17 cellular contexts compared by ENCODE assay signal in genomic region chr3:14320221-14320620, GRCh38.
DNase-seq lines count a peak whose midpoint lies in the region; ATAC-seq and TF ChIP-seq lines count a peak whose summit lies in the region.
"Had no signal": no experiment of that assay in that cellular context is flagged by ENCODE, and none has a peak within 500 bp of the region (broad histone marks: within the 10 kb centered on the region; RNA-seq: fewer than 3 reads in every experiment).

No MANE protein-coding gene starts in this region.

- no peaks in the 10 kb centered on the region for H3K4me1 Mint-ChIP-seq in MCF 10A (ENCODE audit: insufficient read depth, unreplicated experiment)
- peaks cover 29% of the 10 kb centered on the region for H3K4me1 Mint-ChIP-seq in WTC11

- H3K4me1 ChIP-seq in mammary epithelial cell (ENCODE audit: insufficient read depth, low read length) (peaks cover 14% of the 10 kb centered on the region), smooth muscle cell (ENCODE audit: low read depth) (peaks cover 13% of the 10 kb centered on the region)
- H3K4me1 ChIP-seq: prostate gland had no signal

- H3K9me3 Mint-ChIP-seq in MCF 10A (ENCODE audit: unreplicated experiment): peaks cover 7% of the 10 kb centered on the region
- H3K9me3 Mint-ChIP-seq in WTC11: peaks cover 4% of the 10 kb centered on the region

- peaks cover 7% of the 10 kb centered on the region for H3K36me3 Mint-ChIP-seq in MCF 10A (ENCODE audit: insufficient read depth, unreplicated experiment)
- H3K36me3 Mint-ChIP-seq in WTC11: peaks cover 3% of the 10 kb centered on the region; the same call in 1 of the 2 replicates

- H2AFZ ChIP-seq in mammary epithelial cell (ENCODE audit: low read depth, low read length) (peak overlapping the region; percentile 86), smooth muscle cell (ENCODE audit: low read depth) (no peak overlapping the region)

- CTCF ChIA-PET in mammary epithelial cell (lab: Charles Lee; ENCODE audit: low non-redundant PET): no interaction called here
- CTCF ChIA-PET in MCF 10A (lab: Yijun Ruan, JAX): interaction anchor here (0.6 kb wide), 2 partner anchors 28 to 482 kb away, joined by 3 read pairs; no protein-coding TSS in a partner anchor
- CTCF ChIA-PET in WTC11 (lab: Charles Lee): interaction anchor here (1.0 to 1.4 kb wide), 5 partner anchors 17 to 82 kb away, joined by 3 to 6 read pairs (median 3); partner anchors contain the start of gene SLC6A6

- H3K27me3 ChIP-seq in mammary epithelial cell (ENCODE audit: insufficient read depth, low read length) (no peaks in the 10 kb centered on the region), smooth muscle cell (ENCODE audit: low read depth) (no peaks in the 10 kb centered on the region)
- H3K27me3 ChIP-seq: upper lobe of right lung had no signal

- in situ Hi-C loops in mammary epithelial cell (cut with MboI; ENCODE audit: low sequenced_read_pairs in 2 of 2): no loop called here

- H3K27me3 Mint-ChIP-seq in MCF 10A (ENCODE audit: insufficient read depth, unreplicated experiment) (peaks cover 2% of the 10 kb centered on the region), WTC11 (ENCODE audit: low read depth) (peaks cover 8% of the 10 kb centered on the region; the same call in 1 of the 2 replicates)

- WGBS in mammary epithelial cell (ENCODE audit: low coverage, missing lambda C conversion rate): 100% methylated on average over 3 of the region's 3 CpGs
- 100% methylated on average over 3 of the region's 3 CpGs for WGBS in smooth muscle cell (ENCODE audit: low lambda C conversion rate)

- DNase-seq in mammary epithelial cell (no peak), MCF 10A (ENCODE audit: unreplicated experiment) (no peak), WTC11 (ENCODE audit: low spot score) (no peak), mesenteric fat pad (ENCODE audit: low spot score) (peak; percentile 49), smooth muscle cell (lab: John Stamatoyannopoulos, UW; ENCODE audit: unreplicated experiment) (no peak), caudate nucleus (lab: John Stamatoyannopoulos, UW) (no peak), EL (no peak)
- DNase-seq in activated effector memory CD4-positive, alpha-beta T cell treated with anti-CD3 and anti-CD28 coated beads, Interleukin-2, amount 50 U/mL, for 16 hours: no peak
- DNase-seq: activated CD4-positive, alpha-beta T cell treated with anti-CD3 and anti-CD28 coated beads for 4 hours; activated gamma-delta T cell treated with Interleukin-2 at 50 U/mL for 16 hours; amygdala; NCI-H1105 treated with DMSO at 0.1 percent for 48 hours; NCI-H2107; stimulated activated naive CD4-positive, alpha-beta T cell; upper lobe of right lung had no signal

- peaks cover 3% of the 10 kb centered on the region for H3F3A ChIP-seq in smooth muscle cell (ENCODE audit: low read depth)

- no peaks in the 10 kb centered on the region for H3K79me2 ChIP-seq in mammary epithelial cell (ENCODE audit: insufficient read depth, low read length)
- no peaks in the 10 kb centered on the region for H3K79me2 ChIP-seq in smooth muscle cell (ENCODE audit: low read depth)

- H3K4me3 Mint-ChIP-seq in MCF 10A (ENCODE audit: unreplicated experiment) (no peak overlapping the region), WTC11 (peak overlapping the region; percentile 61)

- dilution Hi-C loops in mammary epithelial cell (cut with HindIII; ENCODE audit: low sequenced_read_pairs): no loop called here

- intact Hi-C loops in mammary epithelial cell (cut with micrococcal nuclease) (no loop called here), MCF 10A (cut with micrococcal nuclease) (no loop called here)

- no peak overlapping the region for H3K27ac ChIP-seq in mammary epithelial cell (ENCODE audit: insufficient read depth, low read depth, low read length)
- H3K27ac ChIP-seq in smooth muscle cell (ENCODE audit: low read depth): no peak overlapping the region
- H3K27ac ChIP-seq in caudate nucleus (ENCODE audit: low read depth, low read length): no peak overlapping the region
- H3K27ac ChIP-seq: 22Rv1, prostate gland, upper lobe of right lung had no signal

- no peak overlapping the region for H3K27ac Mint-ChIP-seq in MCF 10A (ENCODE audit: low read depth, unreplicated experiment)
- H3K27ac Mint-ChIP-seq in WTC11: peak overlapping the region; percentile 58

- TF ChIP-seq CTCF in mammary epithelial cell (conservative IDR thresholded peaks at IDR 0.05 in 1 of 2, IDR thresholded peaks at IDR 0.05 in 1 of 2; ENCODE audit: extremely low read depth in 1 of 2, insufficient read depth in 1 of 2, low read depth in 1 of 2, low read length in 2 of 2): no peak
- no peak for TF ChIP-seq CTCF in MCF 10A (IDR thresholded peaks at IDR 0.05; ENCODE audit: unreplicated experiment)
- TF ChIP-seq CTCF in WTC11 (IDR thresholded peaks at IDR 0.05): no peak
- TF ChIP-seq CTCF in smooth muscle cell (IDR thresholded peaks at IDR 0.05; ENCODE audit: borderline replicate concordance, insufficient read depth, poor library complexity, severe bottlenecking): no peak

- H4K20me1 ChIP-seq in mammary epithelial cell (ENCODE audit: insufficient read depth, low read length) (no peaks in the 10 kb centered on the region), smooth muscle cell (ENCODE audit: low read depth) (no peaks in the 10 kb centered on the region)

- no TSS peak for BruUV-seq in mammary epithelial cell (replicated peaks; lab: Mats Ljungman, UMichigan)
- no TSS peak for BruUV-seq in MCF 10A (replicated peaks; lab: Mats Ljungman, UMichigan)

- H3K36me3 ChIP-seq in mammary epithelial cell (ENCODE audit: insufficient read depth, low read length): no peaks in the 10 kb centered on the region
- H3K36me3 ChIP-seq in smooth muscle cell (ENCODE audit: low read depth): no peaks in the 10 kb centered on the region
- H3K36me3 ChIP-seq: prostate gland, upper lobe of right lung had no signal

- H3K4me3 ChIP-seq in mammary epithelial cell (replicated peaks in 1 of 3; ENCODE audit: insufficient read depth in 1 of 3, low read depth in 2 of 3, low read length in 3 of 3) (no peak overlapping the region), smooth muscle cell (peak overlapping the region; percentile 43)
- H3K4me3 ChIP-seq: prostate gland, upper lobe of right lung had no signal

- ATAC-seq in WTC11: no peak

- H3K9me3 ChIP-seq in mammary epithelial cell (replicated peaks; ENCODE audit: insufficient read depth, low read length): no peaks in the 10 kb centered on the region
- H3K9me3 ChIP-seq in smooth muscle cell (replicated peaks; ENCODE audit: low read depth): no peaks in the 10 kb centered on the region
- H3K9me3 ChIP-seq: prostate gland, upper lobe of right lung had no signal

- H3K4me2 ChIP-seq in mammary epithelial cell (ENCODE audit: insufficient read depth, low read depth, low read length) (peak overlapping the region; percentile 34), smooth muscle cell (peak overlapping the region; percentile 75)

- no peak overlapping the region for H3K9ac ChIP-seq in mammary epithelial cell (ENCODE audit: insufficient read depth, low read length)
- H3K9ac ChIP-seq in smooth muscle cell (ENCODE audit: low read depth): no peak overlapping the region

- POLR2A ChIA-PET in MCF 10A (lab: Yijun Ruan, JAX) (no interaction called here), WTC11 (lab: Charles Lee) (interaction anchor here (0.9 to 1.2 kb wide), 2 partner anchors 10 to 23 kb away, joined by 3 read pairs; no protein-coding TSS in a partner anchor)

TF ChIP-seq in WTC11, 78 proteins besides CTCF, POLR2A, EP300 and RAD21 (continues in another document):
- TF ChIP-seq NFE2L1 (CRISPR knock-in tag; IDR thresholded peaks at IDR 0.05) (no peak), ZNF671 (CRISPR knock-in tag; IDR thresholded peaks at IDR 0.05) (no peak), TEAD1 (CRISPR knock-in tag; IDR thresholded peaks at IDR 0.05) (no peak), TEAD4 (CRISPR knock-in tag; IDR thresholded peaks at IDR 0.05) (no peak), NFATC4 (CRISPR knock-in tag; IDR thresholded peaks at IDR 0.05) (no peak), GTF2I (CRISPR knock-in tag; conservative IDR thresholded peaks at IDR 0.05) (no peak)
- TF ChIP-seq, protein P1, sequence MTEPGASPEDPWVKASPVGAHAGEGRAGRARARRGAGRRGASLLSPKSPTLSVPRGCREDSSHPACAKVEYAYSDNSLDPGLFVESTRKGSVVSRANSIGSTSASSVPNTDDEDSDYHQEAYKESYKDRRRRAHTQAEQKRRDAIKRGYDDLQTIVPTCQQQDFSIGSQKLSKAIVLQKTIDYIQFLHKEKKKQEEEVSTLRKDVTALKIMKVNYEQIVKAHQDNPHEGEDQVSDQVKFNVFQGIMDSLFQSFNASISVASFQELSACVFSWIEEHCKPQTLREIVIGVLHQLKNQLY (CRISPR knock-in tag; IDR thresholded peaks at IDR 0.05): no peak
- TF ChIP-seq, protein P2, sequence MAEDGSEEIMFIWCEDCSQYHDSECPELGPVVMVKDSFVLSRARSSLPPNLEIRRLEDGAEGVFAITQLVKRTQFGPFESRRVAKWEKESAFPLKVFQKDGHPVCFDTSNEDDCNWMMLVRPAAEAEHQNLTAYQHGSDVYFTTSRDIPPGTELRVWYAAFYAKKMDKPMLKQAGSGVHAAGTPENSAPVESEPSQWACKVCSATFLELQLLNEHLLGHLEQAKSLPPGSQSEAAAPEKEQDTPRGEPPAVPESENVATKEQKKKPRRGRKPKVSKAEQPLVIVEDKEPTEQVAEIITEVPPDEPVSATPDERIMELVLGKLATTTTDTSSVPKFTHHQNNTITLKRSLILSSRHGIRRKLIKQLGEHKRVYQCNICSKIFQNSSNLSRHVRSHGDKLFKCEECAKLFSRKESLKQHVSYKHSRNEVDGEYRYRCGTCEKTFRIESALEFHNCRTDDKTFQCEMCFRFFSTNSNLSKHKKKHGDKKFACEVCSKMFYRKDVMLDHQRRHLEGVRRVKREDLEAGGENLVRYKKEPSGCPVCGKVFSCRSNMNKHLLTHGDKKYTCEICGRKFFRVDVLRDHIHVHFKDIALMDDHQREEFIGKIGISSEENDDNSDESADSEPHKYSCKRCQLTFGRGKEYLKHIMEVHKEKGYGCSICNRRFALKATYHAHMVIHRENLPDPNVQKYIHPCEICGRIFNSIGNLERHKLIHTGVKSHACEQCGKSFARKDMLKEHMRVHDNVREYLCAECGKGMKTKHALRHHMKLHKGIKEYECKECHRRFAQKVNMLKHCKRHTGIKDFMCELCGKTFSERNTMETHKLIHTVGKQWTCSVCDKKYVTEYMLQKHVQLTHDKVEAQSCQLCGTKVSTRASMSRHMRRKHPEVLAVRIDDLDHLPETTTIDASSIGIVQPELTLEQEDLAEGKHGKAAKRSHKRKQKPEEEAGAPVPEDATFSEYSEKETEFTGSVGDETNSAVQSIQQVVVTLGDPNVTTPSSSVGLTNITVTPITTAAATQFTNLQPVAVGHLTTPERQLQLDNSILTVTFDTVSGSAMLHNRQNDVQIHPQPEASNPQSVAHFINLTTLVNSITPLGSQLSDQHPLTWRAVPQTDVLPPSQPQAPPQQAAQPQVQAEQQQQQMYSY (CRISPR knock-in tag; IDR thresholded peaks at IDR 0.05): no peak
- TF ChIP-seq, protein P3, sequence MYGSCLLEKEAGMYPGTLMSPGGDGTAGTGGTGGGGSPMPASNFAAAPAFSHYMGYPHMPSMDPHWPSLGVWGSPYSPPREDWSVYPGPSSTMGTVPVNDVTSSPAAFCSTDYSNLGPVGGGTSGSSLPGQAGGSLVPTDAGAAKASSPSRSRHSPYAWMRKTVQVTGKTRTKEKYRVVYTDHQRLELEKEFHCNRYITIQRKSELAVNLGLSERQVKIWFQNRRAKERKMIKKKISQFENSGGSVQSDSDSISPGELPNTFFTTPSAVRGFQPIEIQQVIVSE (CRISPR knock-in tag; IDR thresholded peaks at IDR 0.05; ENCODE audit: borderline replicate concordance): no peak
